ENCODE assay signal across 18 cellular contexts in the genomic region with DNA sequence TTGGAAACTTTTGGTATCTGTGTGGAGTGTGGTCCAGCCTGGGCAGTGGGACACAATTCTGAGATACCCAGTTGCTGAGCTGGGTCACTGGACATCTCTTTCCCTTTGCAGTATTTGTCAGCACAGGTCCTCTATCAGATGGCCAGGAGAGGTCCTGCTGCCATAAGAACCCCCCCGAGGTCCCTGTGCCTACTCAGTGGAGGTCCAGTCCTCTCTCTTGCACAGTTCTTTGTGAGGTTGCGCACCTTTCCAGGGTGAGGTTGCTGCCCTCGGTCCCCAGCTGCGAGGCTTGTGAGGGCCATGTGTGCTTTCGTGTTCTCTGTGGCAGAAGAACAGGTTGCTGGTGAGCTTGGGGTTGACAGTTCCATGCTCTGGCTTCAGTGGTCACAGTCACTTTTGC.
DNase-seq lines count a peak whose midpoint lies in the region; ATAC-seq and TF ChIP-seq lines count a peak whose summit lies in the region.
"Had no signal": no experiment of that assay in that cellular context is flagged by ENCODE, and none has a peak within 500 bp of the region (broad histone marks: within the 10 kb centered on the region; RNA-seq: fewer than 3 reads in every experiment).

No MANE protein-coding gene starts in this region.

- H3K36me3 ChIP-seq in BLaER1, result no peaks in the 10 kb centered on the region
- H3K36me3 ChIP-seq in OCI-LY1 (ENCODE audit: insufficient read depth, low read length), result no peaks in the 10 kb centered on the region
- no peaks in the 10 kb centered on the region for H3K36me3 ChIP-seq in ascending aorta
- H3K36me3 ChIP-seq: HAP-1 had no signal

- TF ChIP-seq CTCF in OCI-LY1 (IDR thresholded peaks at IDR 0.05; ENCODE audit: low read length) (no peak), coronary artery (IDR thresholded peaks at IDR 0.05) (no peak), MCF 10A (IDR thresholded peaks at IDR 0.05; ENCODE audit: unreplicated experiment) (no peak), ascending aorta (IDR thresholded peaks at IDR 0.05) (no peak)

- H3K9me3 Mint-ChIP-seq in MCF 10A (ENCODE audit: unreplicated experiment), result no peaks in the 10 kb centered on the region
- H3K9me3 Mint-ChIP-seq: CD4-positive, CD25-positive, alpha-beta regulatory T cell; CD8-positive, alpha-beta memory T cell had no signal

- no peaks in the 10 kb centered on the region for H3K9me3 ChIP-seq in BLaER1
- H3K9me3 ChIP-seq in OCI-LY1 (ENCODE audit: low read length), result peaks cover 3% of the 10 kb centered on the region; the same call in 1 of the 2 replicates
- H3K9me3 ChIP-seq in ascending aorta, result no peaks in the 10 kb centered on the region
- H3K9me3 ChIP-seq: HAP-1 had no signal

- POLR2A ChIA-PET in MCF 10A (lab: Yijun Ruan, JAX), result interaction anchor here (0.7 kb wide), 1 partner anchor 577 kb away, joined by 4 read pairs; no protein-coding TSS in a partner anchor

- CTCF ChIA-PET in MCF 10A (lab: Yijun Ruan, JAX), result interaction anchor here (0.8 kb wide), 1 partner anchor 110 kb away, joined by 3 read pairs; no protein-coding TSS in a partner anchor

- no peak for ATAC-seq in sciatic nerve

- no peaks in the 10 kb centered on the region for H3K9me2 ChIP-seq in OCI-LY1 (ENCODE audit: low read depth, low read length)

- no peaks in the 10 kb centered on the region for H3F3A ChIP-seq in OCI-LY1 (ENCODE audit: insufficient read depth, low read length)

- H3K4me1 Mint-ChIP-seq in MCF 10A (ENCODE audit: insufficient read depth, unreplicated experiment), result peaks cover 7% of the 10 kb centered on the region
- H3K4me1 Mint-ChIP-seq: CD4-positive, CD25-positive, alpha-beta regulatory T cell; CD8-positive, alpha-beta memory T cell had no signal

- peak; percentile 40 for DNase-seq in coronary artery (ENCODE audit: low spot score)
- DNase-seq in sciatic nerve (ENCODE audit: low spot score), result peak; percentile 25
- DNase-seq in MCF 10A (ENCODE audit: unreplicated experiment), result no peak
- no peak for DNase-seq in epidermal melanocyte (ENCODE audit: insufficient read length, low spot score)
- no peak for DNase-seq in NCI-H2029 (lab: John Stamatoyannopoulos, UW)
- no peak for DNase-seq in ascending aorta (ENCODE audit: low spot score in 2 of 2)
- DNase-seq: 8988T; C1 segment of cervical spinal cord; CD4-positive, CD25-positive, alpha-beta regulatory T cell; COR-L47; DMS 273 treated with DMSO at 0.1 percent for 48 hours; DMS53; DND-41; IMR-90 had no signal

- H3K4me2 ChIP-seq in BLaER1 (peak overlapping the region; percentile 47), OCI-LY1 (ENCODE audit: low read length) (peak overlapping the region; percentile 32; the same call in 1 of the 2 replicates)

- H3K4me3 ChIP-seq in BLaER1, result no peak overlapping the region
- H3K4me3 ChIP-seq in OCI-LY1 (ENCODE audit: low read depth, low read length, poor library complexity, severe bottlenecking), result no peak overlapping the region
- no peak overlapping the region for H3K4me3 ChIP-seq in coronary artery
- H3K4me3 ChIP-seq in ascending aorta, result no peak overlapping the region
- H3K4me3 ChIP-seq: HAP-1 had no signal

- no peak overlapping the region for H2AFZ ChIP-seq in OCI-LY1 (ENCODE audit: low read length)

- H3K27me3 ChIP-seq in BLaER1, result no peaks in the 10 kb centered on the region
- H3K27me3 ChIP-seq in OCI-LY1 (ENCODE audit: insufficient read depth, low read length), result no peaks in the 10 kb centered on the region
- H3K27me3 ChIP-seq in ascending aorta, result no peaks in the 10 kb centered on the region

- no peaks in the 10 kb centered on the region for H3K79me2 ChIP-seq in OCI-LY1 (ENCODE audit: insufficient read depth, low read length)

- H3K27ac ChIP-seq in BLaER1, result no peak overlapping the region
- peak overlapping the region; percentile 58 for H3K27ac ChIP-seq in OCI-LY1 (ENCODE audit: low read depth, low read length, poor library complexity, severe bottlenecking)
- H3K27ac ChIP-seq in coronary artery, result no peak overlapping the region
- no peak overlapping the region for H3K27ac ChIP-seq in ascending aorta

- H3K27ac Mint-ChIP-seq in MCF 10A (ENCODE audit: low read depth, unreplicated experiment), result no peak overlapping the region
- H3K27ac Mint-ChIP-seq: CD4-positive, CD25-positive, alpha-beta regulatory T cell; CD8-positive, alpha-beta memory T cell had no signal

- H3K4me1 ChIP-seq in BLaER1, result peaks cover 57% of the 10 kb centered on the region
- H3K4me1 ChIP-seq in OCI-LY1 (ENCODE audit: insufficient read depth, low read length, severe bottlenecking), result peaks cover 43% of the 10 kb centered on the region
- H3K4me1 ChIP-seq in ascending aorta, result no peaks in the 10 kb centered on the region
- H3K4me1 ChIP-seq: HAP-1 had no signal

- H3K27me3 Mint-ChIP-seq in MCF 10A (ENCODE audit: insufficient read depth, unreplicated experiment), result no peaks in the 10 kb centered on the region

- intact Hi-C loops in sciatic nerve (cut with DNase I), result no loop called here
- intact Hi-C loops in MCF 10A (cut with micrococcal nuclease), result no loop called here
- intact Hi-C loops in ascending aorta (cut with DNase I), result no loop called here

- H3K9ac ChIP-seq in BLaER1, result no peak overlapping the region
- H3K9ac ChIP-seq in OCI-LY1 (ENCODE audit: low read length), result no peak overlapping the region; the same call in 1 of the 2 replicates

- H3K4me3 Mint-ChIP-seq in MCF 10A (ENCODE audit: unreplicated experiment), result no peak overlapping the region
- H3K4me3 Mint-ChIP-seq: CD4-positive, CD25-positive, alpha-beta regulatory T cell; CD8-positive, alpha-beta memory T cell had no signal

- H4K20me1 ChIP-seq in BLaER1 (no peaks in the 10 kb centered on the region), OCI-LY1 (ENCODE audit: insufficient read depth, low read length) (no peaks in the 10 kb centered on the region)

- peaks cover 6% of the 10 kb centered on the region for H3K36me3 Mint-ChIP-seq in MCF 10A (ENCODE audit: insufficient read depth, unreplicated experiment)
- H3K36me3 Mint-ChIP-seq: CD4-positive, CD25-positive, alpha-beta regulatory T cell; CD8-positive, alpha-beta memory T cell had no signal

- no TSS peak for BruUV-seq in MCF 10A (replicated peaks; lab: Mats Ljungman, UMichigan)

Comparison
In these comparisons a context has a peak if more than half of its experiments do, and no peak if none do; other contexts are left out.
1. DNase-seq: peak in coronary artery (single experiment) and sciatic nerve (single experiment); none in MCF 10A (single experiment), epidermal melanocyte (single experiment), NCI-H2029 (single experiment) and ascending aorta (0 of 2).